In the genomic region with DNA sequence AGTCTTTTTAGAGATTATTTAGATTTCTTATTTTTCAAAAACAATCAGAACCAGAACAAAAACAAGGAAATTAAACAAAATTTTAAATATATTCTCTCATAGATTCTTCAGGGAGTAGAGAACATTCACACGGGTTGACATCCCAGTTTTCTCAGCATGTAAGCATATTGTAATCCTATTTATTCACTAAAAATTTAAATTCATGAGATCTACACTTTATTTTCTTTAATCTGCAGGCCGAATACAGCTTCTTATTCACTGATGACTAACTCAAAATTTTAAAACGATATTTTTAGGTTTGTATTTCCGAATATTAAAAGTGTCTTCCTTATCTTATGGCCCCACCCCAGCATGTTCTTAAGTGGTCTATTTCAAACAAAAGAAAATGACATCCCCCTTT, we compare ENCODE assay signal across 13 cellular contexts.
DNase-seq lines count a peak whose midpoint lies in the region; ATAC-seq and TF ChIP-seq lines count a peak whose summit lies in the region.
"Had no signal": no experiment of that assay in that cellular context is flagged by ENCODE, and none has a peak within 500 bp of the region (broad histone marks: within the 10 kb centered on the region; RNA-seq: fewer than 3 reads in every experiment).

No MANE protein-coding gene starts in this region.

- peak overlapping the region; percentile 46 for H3K4me2 ChIP-seq in hepatocyte

- H3K9me2 ChIP-seq in hepatocyte (replicated peaks; ENCODE audit: insufficient read depth), result no peaks in the 10 kb centered on the region

- H4K20me1 ChIP-seq in hepatocyte (ENCODE audit: insufficient read depth, poor library complexity, severe bottlenecking), result no peaks in the 10 kb centered on the region

- intact Hi-C loops in upper lobe of right lung (cut with DNase I), result loop anchor here (10.0 kb wide), 1 partner anchor 253 kb away; no protein-coding TSS in a partner anchor

- H3K4me3 ChIP-seq in SK-N-MC (no peak overlapping the region), hepatocyte (no peak overlapping the region), upper lobe of right lung (no peak overlapping the region)

- H3K4me1 ChIP-seq in hepatocyte (ENCODE audit: insufficient read depth), result peaks cover 38% of the 10 kb centered on the region
- H3K4me1 ChIP-seq in upper lobe of right lung, result no peaks in the 10 kb centered on the region

- H3K36me3 ChIP-seq in SK-N-MC (ENCODE audit: insufficient read depth, low read length), result no peaks in the 10 kb centered on the region
- no peaks in the 10 kb centered on the region for H3K36me3 ChIP-seq in hepatocyte (replicated peaks; ENCODE audit: insufficient read depth, low read depth)
- H3K36me3 ChIP-seq in upper lobe of right lung, result no peaks in the 10 kb centered on the region

- 48% methylated on average over 4 of the region's 4 CpGs for WGBS in hepatocyte (ENCODE audit: low lambda C conversion rate, missing lambda C conversion rate)

- DNase-seq in SK-N-MC (ENCODE audit: low read depth, low spot score) (no peak), hepatocyte (ENCODE audit: low spot score) (no peak), pons (ENCODE audit: low spot score) (peak; percentile 22), upper lobe of right lung (no peak), DMS53 treated with DMSO at 0.1 percent for 48 hours (lab: John Stamatoyannopoulos, UW; ENCODE audit: unreplicated experiment) (no peak)
- DNase-seq in stimulated activated naive CD4-positive, alpha-beta T cell treated with Interleukin-2 at 50 U/mL for 16 hours (lab: John Stamatoyannopoulos, UW), result no peak
- DNase-seq: COR-L47, MV-4-11, NCI-H1417 treated with DMSO at 0.1 percent for 48 hours, NCI-H2029 had no signal

- no peak overlapping the region for H2AFZ ChIP-seq in hepatocyte

- ATAC-seq in upper lobe of right lung, result no peak
- no peak for ATAC-seq in HG02840 (IDR thresholded peaks at IDR 0.05; ENCODE audit: low FRiP score, unreplicated experiment)
- ATAC-seq in GM19395 (IDR thresholded peaks at IDR 0.05; ENCODE audit: unreplicated experiment), result no peak
- ATAC-seq: HCT116 had no signal

- peak overlapping the region; percentile 67 for H3K27ac ChIP-seq in SK-N-MC
- peak overlapping the region; percentile 7 for H3K27ac ChIP-seq in hepatocyte
- H3K27ac ChIP-seq in upper lobe of right lung, result peak overlapping the region; percentile 62

- H3K79me2 ChIP-seq in hepatocyte, result no peaks in the 10 kb centered on the region

- no peaks in the 10 kb centered on the region for H3K27me3 ChIP-seq in hepatocyte
- H3K27me3 ChIP-seq in upper lobe of right lung, result no peaks in the 10 kb centered on the region

- H3K9ac ChIP-seq in SK-N-MC (ENCODE audit: insufficient read length), result peak overlapping the region; percentile 8

- no peaks in the 10 kb centered on the region for H3K9me3 ChIP-seq in SK-N-MC (ENCODE audit: low read depth, low read length)
- no peaks in the 10 kb centered on the region for H3K9me3 ChIP-seq in hepatocyte (ENCODE audit: low read depth)
- H3K9me3 ChIP-seq in upper lobe of right lung, result no peaks in the 10 kb centered on the region

- TF ChIP-seq CTCF in hepatocyte (IDR thresholded peaks at IDR 0.05; ENCODE audit: poor library complexity) (no peak), upper lobe of right lung (IDR thresholded peaks at IDR 0.05) (no peak)

Comparison
In these comparisons a context has a peak if more than half of its experiments do, and no peak if none do; other contexts are left out.
1. H3K27ac ChIP-seq: peak in every context shown above with its lines; median percentile 67 in SK-N-MC; 62 in upper lobe of right lung; 7 in hepatocyte.